In genomic region chr22:20652582-20652981, GRCh38 we compare ENCODE assay signal across 19 cellular contexts.
"Had no signal": no experiment of that assay in that cellular context is flagged by ENCODE, and none has a peak within 500 bp of the region (broad histone marks: within the 10 kb centered on the region; RNA-seq: fewer than 3 reads in every experiment).

No MANE protein-coding gene starts in this region.

- H2AFZ ChIP-seq: neural progenitor cell had no signal

- H3K9ac ChIP-seq: neural progenitor cell had no signal

- DNase-seq: activated CD4-positive, alpha-beta T cell treated with anti-CD3 and anti-CD28 coated beads for 4 hours; activated CD4-positive, alpha-beta T cell treated with anti-CD3 and anti-CD28 coated beads, Interleukin-2, amount 50 U/mL, for 48 hours; activated CD4-positive, CD25-positive, alpha-beta regulatory T cell; activated CD8-positive, alpha-beta memory T cell treated with anti-CD3 and anti-CD28 coated beads, Interleukin-2, amount 50 U/mL, for 48 hours; activated T-cell treated with anti-CD3 and anti-CD28 coated beads, Interleukin-2, amount 50 U/mL, for 24 hours; anterior cingulate cortex; dermis blood vessel endothelial cell; effector CD4-positive, alpha-beta T cell; left ventricle myocardium inferior; small intestine; stimulated activated CD4-positive, alpha-beta T cell treated with anti-CD3 and anti-CD28 coated beads, Interleukin-1b, Interleukin-23, amount 100 ng/mL, for 48 hours; stimulated activated CD4-positive, alpha-beta T cell treated with anti-CD3 and anti-CD28 coated beads, Interleukin-4, amount 100 ng/mL, for 4 hours; stimulated activated CD8-positive, alpha-beta memory T cell treated with anti-CD3 and anti-CD28 coated beads, Interleukin-4, amount 100 ng/mL, for 48 hours; stomach; tibial artery had no signal

- H3K4me3 ChIP-seq: left ventricle myocardium inferior, neural progenitor cell, sigmoid colon, stomach, tibial artery had no signal

- FAIRE-seq: frontal cortex, islet of Langerhans, small intestine had no signal

- H3K36me3 ChIP-seq: left ventricle myocardium inferior, neural progenitor cell, sigmoid colon, stomach, tibial artery had no signal

- H3K27me3 ChIP-seq: neural progenitor cell, sigmoid colon, stomach, tibial artery had no signal

- H3K4me1 ChIP-seq: left ventricle myocardium inferior, neural progenitor cell, sigmoid colon, stomach, tibial artery had no signal

- H3K27ac ChIP-seq: left ventricle myocardium inferior, neural progenitor cell, sigmoid colon, stomach, tibial artery had no signal

- H3K9me3 ChIP-seq: left ventricle myocardium inferior, sigmoid colon, stomach, tibial artery had no signal

- H3K4me2 ChIP-seq: neural progenitor cell had no signal
